In genomic region chr17:35740997-35741931, GRCh38 we compare ENCODE assay signal across 8 cellular contexts. TPM values are rescaled to one million over a fixed set of nuclear protein-coding genes. Genes with fewer than 3 reads are reported as not detected.
DNase-seq lines count a peak whose midpoint lies in the region; ATAC-seq and TF ChIP-seq lines count a peak whose summit lies in the region.

No MANE protein-coding gene starts in this region.

- no peak for TF ChIP-seq POLR2A in testis (IDR thresholded peaks at IDR 0.05)

- H3K4me1 Mint-ChIP-seq in activated naive CD4-positive, alpha-beta T cell treated with anti-CD3 and anti-CD28 coated beads for 36 hours (ENCODE audit: low read depth), result peaks cover 6% of the 10 kb centered on the region

- WGBS in testis, 2 donors, result 10 to 18% methylated on average over 16 to 57 of the region's 73 CpGs

- H3K4me3 ChIP-seq in testis, result peak overlapping the region; percentile 12 to 18

- H3K36me3 Mint-ChIP-seq in activated naive CD4-positive, alpha-beta T cell treated with anti-CD3 and anti-CD28 coated beads for 36 hours (ENCODE audit: low read depth), result no peaks in the 10 kb centered on the region
- H3K36me3 Mint-ChIP-seq in activated naive CD4-positive, alpha-beta T cell treated with anti-CD3 and anti-CD28 coated beads, Interleukin-2, amount 50 U/mL, for 72 hours, result no peaks in the 10 kb centered on the region

- intact Hi-C loops in activated naive CD4-positive, alpha-beta T cell treated with anti-CD3 and anti-CD28 coated beads for 36 hours (cut with micrococcal nuclease), result loop anchor here (10.0 kb wide), 1 partner anchor 206 kb away; the partner anchor contains the start of gene SLFN12L
- intact Hi-C loops in left colon (cut with DNase I, micrococcal nuclease), result loop anchor here in 1 of 2 donors (10.0 kb wide), 2 partner anchors 126 to 426 kb away; no protein-coding TSS in a partner anchor
- intact Hi-C loops in testis (cut with DNase I; ENCODE audit: low total_unique reads), result no loop called here

- no peak for TF ChIP-seq CTCF in testis (IDR thresholded peaks at IDR 0.05)

- H3K9me3 Mint-ChIP-seq in activated naive CD4-positive, alpha-beta T cell treated with anti-CD3 and anti-CD28 coated beads for 36 hours, result no peaks in the 10 kb centered on the region
- H3K9me3 Mint-ChIP-seq in activated naive CD4-positive, alpha-beta T cell treated with anti-CD3 and anti-CD28 coated beads, Interleukin-2, amount 50 U/mL, for 72 hours, result no peaks in the 10 kb centered on the region

- no peaks in the 10 kb centered on the region for H3K9me3 ChIP-seq in testis

- no peaks in the 10 kb centered on the region for H3K36me3 ChIP-seq in testis (ENCODE audit: low read depth, missing control alignments)

- DNase-seq in activated naive CD4-positive, alpha-beta T cell treated with anti-CD3 and anti-CD28 coated beads for 36 hours, result peak; percentile 38
- DNase-seq in activated naive CD4-positive, alpha-beta T cell treated with Interleukin-2 at 50 U/mL for 16 hours, result no peak
- DNase-seq in activated naive CD4-positive, alpha-beta T cell treated with anti-CD3 and anti-CD28 coated beads, Interleukin-2, amount 50 U/mL, for 72 hours (ENCODE audit: low spot score in 2 of 2), result no peak
- no peak for DNase-seq in left colon
- peak; percentile 27 for DNase-seq in testis
- DNase-seq in NCI-H1436 (lab: John Stamatoyannopoulos, UW), result no peak
- DNase-seq in OCI-M2 (lab: John Stamatoyannopoulos, UW; ENCODE audit: unreplicated experiment), result no peak

- H3K4me1 ChIP-seq in testis, result no peaks in the 10 kb centered on the region

- peak; percentile 49 to 70 for ATAC-seq in activated naive CD4-positive, alpha-beta T cell treated with anti-CD3 and anti-CD28 coated beads, Interleukin-2, amount 50 U/mL, for 72 hours
- ATAC-seq in left colon, result peak; percentile 23
- ATAC-seq in HG02973 (IDR thresholded peaks at IDR 0.05; ENCODE audit: unreplicated experiment), result no peak

- no peaks in the 10 kb centered on the region for H3K27me3 ChIP-seq in testis

- CTCF ChIA-PET in activated naive CD4-positive, alpha-beta T cell treated with anti-CD3 and anti-CD28 coated beads for 36 hours (lab: Charles Lee), result no interaction called here

- H3K4me3 Mint-ChIP-seq in activated naive CD4-positive, alpha-beta T cell treated with anti-CD3 and anti-CD28 coated beads for 36 hours, result peak overlapping the region; percentile 36

- no peak overlapping the region for H3K27ac Mint-ChIP-seq in activated naive CD4-positive, alpha-beta T cell treated with anti-CD3 and anti-CD28 coated beads for 36 hours
- H3K27ac Mint-ChIP-seq in activated naive CD4-positive, alpha-beta T cell treated with anti-CD3 and anti-CD28 coated beads, Interleukin-2, amount 50 U/mL, for 72 hours, result no peak overlapping the region

- peaks cover 30% of the 10 kb centered on the region for H3K27me3 Mint-ChIP-seq in activated naive CD4-positive, alpha-beta T cell treated with anti-CD3 and anti-CD28 coated beads for 36 hours (ENCODE audit: low read depth)

- no peak overlapping the region for H3K27ac ChIP-seq in testis

RNA-seq across cellular contexts. Expression of gene RASL10B, which starts 9.8 kb away (rescaled TPM):
- total RNA-seq in activated naive CD4-positive, alpha-beta T cell treated with anti-CD3 and anti-CD28 coated beads for 36 hours, result 1 to 10 TPM in 1 of 2 experiments, under 1 TPM in 1; 0.96 to 1.1 TPM
- total RNA-seq in activated naive CD4-positive, alpha-beta T cell treated with anti-CD3 and anti-CD28 coated beads, Interleukin-2, amount 50 U/mL, for 72 hours, result 1 to 10 TPM in 1 of 2 donors, not detected in 1; 1.1 TPM
- under 1 TPM in 1 of 2 donors, not detected in 1; 0.31 TPM for total RNA-seq in left colon
- total RNA-seq in testis, result 1 to 10 TPM; 2.5 to 4.8 TPM
- polyA plus RNA-seq in testis (ENCODE audit: insufficient read depth, low read depth, low replicate concordance), result 3.8 TPM

RNA-seq across cellular contexts. Expression of gene GAS2L2, which starts 11.8 kb away (rescaled TPM):
- total RNA-seq in activated naive CD4-positive, alpha-beta T cell treated with anti-CD3 and anti-CD28 coated beads for 36 hours, result under 1 TPM in 1 of 2 experiments, not detected in 1; 0.07 TPM
- under 1 TPM in 1 of 2 donors, not detected in 1; 0.16 TPM for total RNA-seq in activated naive CD4-positive, alpha-beta T cell treated with anti-CD3 and anti-CD28 coated beads, Interleukin-2, amount 50 U/mL, for 72 hours
- total RNA-seq in left colon, result under 1 TPM in 1 of 2 donors, not detected in 1; 0.08 TPM
- total RNA-seq in testis, result under 1 TPM; 0.31 to 0.71 TPM
- 0.62 TPM for polyA plus RNA-seq in testis (ENCODE audit: insufficient read depth, low read depth, low replicate concordance)

RNA-seq across cellular contexts. Expression of gene C17orf50, which starts 19.4 kb away (rescaled TPM):
- total RNA-seq in activated naive CD4-positive, alpha-beta T cell treated with anti-CD3 and anti-CD28 coated beads for 36 hours, result not detected
- not detected for total RNA-seq in activated naive CD4-positive, alpha-beta T cell treated with anti-CD3 and anti-CD28 coated beads, Interleukin-2, amount 50 U/mL, for 72 hours
- total RNA-seq in left colon (not detected), testis (100 to 1,000 TPM in 1 of 2 donors, 10 to 100 TPM in 1; 48.8 to 102 TPM)
- polyA plus RNA-seq in testis (ENCODE audit: insufficient read depth, low read depth, low replicate concordance), result 154 TPM

RNA-seq across cellular contexts. Expression of gene MMP28, which starts 54.2 kb away (rescaled TPM):
- total RNA-seq in activated naive CD4-positive, alpha-beta T cell treated with anti-CD3 and anti-CD28 coated beads for 36 hours, result under 1 TPM; 0.19 to 0.35 TPM
- total RNA-seq in activated naive CD4-positive, alpha-beta T cell treated with anti-CD3 and anti-CD28 coated beads, Interleukin-2, amount 50 U/mL, for 72 hours, result under 1 TPM in 1 of 2 donors, not detected in 1; 0.74 TPM
- 10 to 100 TPM; 62.7 to 83.0 TPM for total RNA-seq in left colon
- 100 to 1,000 TPM; 179 to 237 TPM for total RNA-seq in testis
- 78.3 TPM for polyA plus RNA-seq in testis (ENCODE audit: insufficient read depth, low read depth, low replicate concordance)

Comparison
In these comparisons a context has a peak if more than half of its experiments do, and no peak if none do; other contexts are left out.
1. DNase-seq: peak in activated naive CD4-positive, alpha-beta T cell treated with anti-CD3 and anti-CD28 coated beads for 36 hours (single experiment) and testis (single experiment); none in activated naive CD4-positive, alpha-beta T cell treated with Interleukin-2 at 50 U/mL for 16 hours (single experiment), activated naive CD4-positive, alpha-beta T cell treated with anti-CD3 and anti-CD28 coated beads, Interleukin-2, amount 50 U/mL, for 72 hours (0 of 2), left colon (0 of 2), NCI-H1436 (single experiment) and OCI-M2 (single experiment).
2. RNA of gene C17orf50, which starts 19.4 kb away (total RNA-seq): 48.8 to 102 TPM in testis; not detected in left colon, not detected in activated naive CD4-positive, alpha-beta T cell treated with anti-CD3 and anti-CD28 coated beads, Interleukin-2, amount 50 U/mL, for 72 hours and not detected in activated naive CD4-positive, alpha-beta T cell treated with anti-CD3 and anti-CD28 coated beads for 36 hours; every median in the first group is over 10 times any median in the second.